ENCODE assay signal across 8 cellular contexts in the genomic region with DNA sequence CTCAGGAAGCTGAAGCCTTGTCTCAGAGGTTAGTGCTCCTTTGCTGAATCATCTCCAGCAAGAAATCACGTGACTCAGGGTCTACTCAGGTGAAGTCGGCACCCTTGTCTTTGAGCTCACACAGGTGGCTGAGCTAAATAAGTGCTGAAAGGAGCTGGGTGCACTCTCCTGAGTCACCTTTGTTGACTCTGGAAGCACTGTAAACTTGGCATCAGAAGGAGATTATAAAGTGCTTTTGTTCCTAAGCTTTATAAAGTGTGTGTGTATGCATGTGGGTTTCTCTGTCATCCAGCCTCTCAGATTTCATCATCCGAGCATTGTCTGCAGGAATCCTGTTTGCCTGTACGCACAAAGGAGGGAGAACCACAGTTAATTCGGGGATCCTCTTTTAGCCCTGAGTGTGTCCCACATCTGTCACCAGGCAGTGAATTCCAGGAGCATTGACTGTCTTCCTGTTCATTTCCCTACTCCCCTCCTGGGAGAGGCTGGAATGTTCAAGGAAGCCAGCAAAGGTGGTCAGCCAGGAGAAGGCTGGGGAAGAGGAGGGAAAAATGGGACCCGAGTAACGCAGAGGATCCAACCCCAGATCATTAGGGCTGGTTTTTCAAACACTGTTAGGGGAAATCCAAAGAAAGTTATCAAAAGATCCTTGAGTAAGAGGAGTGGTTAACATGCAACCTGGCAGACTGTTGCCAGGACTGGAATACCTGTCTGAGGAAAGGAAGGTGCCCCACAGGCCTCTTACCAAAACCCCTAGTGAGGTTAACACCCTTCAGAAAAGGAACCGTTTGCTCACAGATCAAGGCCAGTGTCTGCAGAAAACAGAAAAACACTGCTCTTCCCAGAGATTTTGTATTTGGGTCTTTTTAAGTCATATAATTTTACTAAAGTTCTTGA.
DNase-seq lines count a peak whose midpoint lies in the region; ATAC-seq, FAIRE-seq and TF ChIP-seq lines count a peak whose summit lies in the region.

No MANE protein-coding gene starts in this region.

- H3K4me2 ChIP-seq in HCT116 (ENCODE audit: low read length) = peak overlapping the region; percentile 70
- no peak overlapping the region for H3K4me2 ChIP-seq in mesendoderm (ENCODE audit: low read length)

- peaks cover 61 to 65% of the 10 kb centered on the region in 2 experiments for H3K4me1 ChIP-seq in HCT116 (ENCODE audit: control insufficient read depth in 1 of 2, insufficient read depth in 2 of 2, low read length in 2 of 2)
- peaks cover 2% of the 10 kb centered on the region for H3K4me1 ChIP-seq in mesendoderm (ENCODE audit: control insufficient read depth, low read depth, low read length)
- peaks cover 28% of the 10 kb centered on the region for H3K4me1 ChIP-seq in upper lobe of right lung

- POLR2A ChIA-PET in HCT116 (lab: Charles Lee) = interaction anchor here (0.8 to 5.2 kb wide), 8 partner anchors 10 to 157 kb away, joined by 3 to 45 read pairs (median 4); a partner anchor contains a TSS

- H2AK5ac ChIP-seq in mesendoderm (ENCODE audit: low read length) = no peak overlapping the region

- ATAC-seq in HCT116 (peak; percentile 86), upper lobe of right lung (peak; percentile 89)

- peak; percentile 49 for FAIRE-seq in RCC 7860 (lab: Jason Lieb, UNC)

- H4K20me1 ChIP-seq in HCT116 (ENCODE audit: insufficient read depth) = no peaks in the 10 kb centered on the region

- RAD21 ChIA-PET in HCT116 (lab: Charles Lee; ENCODE audit: low non-redundant PET in 1 of 2, low total read pairs in 2 of 2, uncharacterized antibody in 2 of 2, unreplicated experiment in 2 of 2) = interaction anchor here (0.7 to 1.1 kb wide), 5 partner anchors 10 to 60 kb away, joined by 4 to 5 read pairs (median 5); no protein-coding TSS in a partner anchor

- H3K79me1 ChIP-seq in mesendoderm (ENCODE audit: low read length) = no peaks in the 10 kb centered on the region

- CTCF ChIA-PET in HCT116 (lab: Charles Lee) = interaction anchor here (1.0 to 1.2 kb wide), 2 partner anchors 22 to 300 kb away, joined by 3 read pairs; no protein-coding TSS in a partner anchor

- H3K27ac ChIP-seq in HCT116 (ENCODE audit: low read depth, low read length) = peak overlapping the region; percentile 90
- H3K27ac ChIP-seq in mesendoderm (ENCODE audit: low read depth, low read length) = peak overlapping the region; percentile 0
- H3K27ac ChIP-seq in upper lobe of right lung = peak overlapping the region; percentile 53

- peak; percentile 45 for TF ChIP-seq RAD21 in HCT116 (IDR thresholded peaks at IDR 0.05; ENCODE audit: low read depth)

- no peaks in the 10 kb centered on the region for H3K79me2 ChIP-seq in HCT116 (ENCODE audit: insufficient read depth, low read length)
- H3K79me2 ChIP-seq in mesendoderm (ENCODE audit: control insufficient read depth, insufficient read depth, low read length) = no peaks in the 10 kb centered on the region

- no peak overlapping the region for H3K4ac ChIP-seq in mesendoderm (ENCODE audit: low read depth, low read length)

- peak overlapping the region; percentile 53 for H3K9ac ChIP-seq in HCT116 (ENCODE audit: low read length)
- no peak overlapping the region for H3K9ac ChIP-seq in mesendoderm (ENCODE audit: low read length)

- intact Hi-C loops in HCT116 (cut with micrococcal nuclease) = no loop called here
- intact Hi-C loops in upper lobe of right lung (cut with DNase I) = loop anchor here (10.0 kb wide), 1 partner anchor 73 kb away; no protein-coding TSS in a partner anchor

- peak overlapping the region; percentile 5 for H2BK120ac ChIP-seq in mesendoderm (ENCODE audit: low read depth, low read length)

- H2BK5ac ChIP-seq in mesendoderm (ENCODE audit: low read length) = no peak overlapping the region

- no peak overlapping the region for H3K56ac ChIP-seq in mesendoderm (ENCODE audit: low read length)

- WGBS in mesendoderm (ENCODE audit: extremely low coverage, insufficient coverage, low lambda C conversion rate) = no CpG with 5 or more reads among the region's 8 CpGs

- H4K8ac ChIP-seq in mesendoderm (ENCODE audit: low read depth, low read length) = no peak overlapping the region

- H2BK15ac ChIP-seq in mesendoderm (replicated peaks; ENCODE audit: low read depth) = no peak overlapping the region

- peak overlapping the region in 1 of 2 experiments; percentile 12; a peak in 3 of 4 replicates for H3K4me3 ChIP-seq in HCT116 (replicated peaks in 1 of 2; ENCODE audit: low read depth in 1 of 2, low read length in 2 of 2)
- H3K4me3 ChIP-seq in choroid plexus epithelial cell (ENCODE audit: low read depth, low read length) = no peak overlapping the region
- no peak overlapping the region for H3K4me3 ChIP-seq in mesendoderm (ENCODE audit: low read length)
- H3K4me3 ChIP-seq in upper lobe of right lung = no peak overlapping the region

- H3K23ac ChIP-seq in mesendoderm (ENCODE audit: low read length) = no peak overlapping the region

- H3K27me3 ChIP-seq in HCT116 (ENCODE audit: insufficient read depth, low read length) (no peaks in the 10 kb centered on the region), mesendoderm (ENCODE audit: insufficient read depth, low read length, poor library complexity) (no peaks in the 10 kb centered on the region), upper lobe of right lung (no peaks in the 10 kb centered on the region)

- H3K9me2 ChIP-seq in HCT116 (ENCODE audit: insufficient read depth) = no peaks in the 10 kb centered on the region

- H3K9me3 ChIP-seq in HCT116 (ENCODE audit: control insufficient read depth in 1 of 2, insufficient read depth in 1 of 2, low read depth in 1 of 2, low read length in 2 of 2) (no peaks in the 10 kb centered on the region), upper lobe of right lung (no peaks in the 10 kb centered on the region)

- no peak overlapping the region for H2AFZ ChIP-seq in HCT116 (ENCODE audit: low read depth, low read length, poor library complexity, severe bottlenecking)

- no peak overlapping the region for H3K18ac ChIP-seq in mesendoderm (ENCODE audit: low read length)

- no peak for TF ChIP-seq POLR2A in HCT116 (IDR thresholded peaks at IDR 0.05; ENCODE audit: borderline replicate concordance, extremely low read depth, insufficient read depth, insufficient read length)

- peak; percentile 76 for DNase-seq in AG20443 (ENCODE audit: low spot score)
- peak; percentile 95 for DNase-seq in HCT116 (ENCODE audit: low read depth, low spot score)
- peak; percentile 79 for DNase-seq in RCC 7860 (ENCODE audit: low spot score)
- peak; percentile 85 for DNase-seq in choroid plexus epithelial cell (ENCODE audit: low read depth)
- peak; percentile 84 for DNase-seq in mesendoderm
- no peak for DNase-seq in upper lobe of right lung
- DNase-seq in SK-N-DZ (ENCODE audit: low spot score) = no peak
- no peak for DNase-seq in effector CD8-positive, alpha-beta T cell (lab: John Stamatoyannopoulos, UW)

- H3K36me3 ChIP-seq in HCT116 (ENCODE audit: control insufficient read depth in 1 of 2, insufficient read depth in 2 of 2, low read length in 2 of 2) (no peaks in the 10 kb centered on the region), mesendoderm (ENCODE audit: control insufficient read depth, insufficient read depth, low read length) (no peaks in the 10 kb centered on the region), upper lobe of right lung (peaks cover 10% of the 10 kb centered on the region)

- TF ChIP-seq CTCF in HCT116 (IDR thresholded peaks at IDR 0.05 in 2 of 3, conservative IDR thresholded peaks at IDR 0.05 in 1 of 3; ENCODE audit: borderline replicate concordance in 1 of 3, insufficient read depth in 1 of 3, low read depth in 2 of 3, low read length in 2 of 3) = no peak
- TF ChIP-seq CTCF in choroid plexus epithelial cell (conservative IDR thresholded peaks at IDR 0.05; ENCODE audit: low read depth, low read length) = no peak
- TF ChIP-seq CTCF in upper lobe of right lung (IDR thresholded peaks at IDR 0.05) = no peak

- H4K5ac ChIP-seq in mesendoderm (ENCODE audit: low read length) = no peak overlapping the region

- TSS peak; percentile 8 for BruUV-seq in HCT116 (replicated peaks; lab: Mats Ljungman, UMichigan)

TF ChIP-seq in HCT116, 20 proteins besides CTCF, POLR2A, EP300 and RAD21 (continues in another document):
- TF ChIP-seq TCF7L2 (IDR thresholded peaks at IDR 0.05; ENCODE audit: borderline replicate concordance, extremely low read depth, insufficient read depth, insufficient read length) (peak; percentile 97), JUND (IDR thresholded peaks at IDR 0.05) (peak; percentile 92), ELF1 (IDR thresholded peaks at IDR 0.05; ENCODE audit: borderline replicate concordance, low read depth) (no peak; the same call in 1 of the 2 replicates), EZH2phosphoT487 (IDR thresholded peaks at IDR 0.05; ENCODE audit: borderline replicate concordance) (no peak), ZNF274 (IDR thresholded peaks at IDR 0.05; ENCODE audit: low read depth, low read length) (no peak), SP1 (IDR thresholded peaks at IDR 0.05; ENCODE audit: low read depth) (peak; percentile 95), FOSL1 (IDR thresholded peaks at IDR 0.05; ENCODE audit: low read depth) (peak; percentile 84), EZH2 (IDR thresholded peaks at IDR 0.05) (no peak), SRF (IDR thresholded peaks at IDR 0.05; ENCODE audit: low read depth) (peak; percentile 82), POLR2AphosphoS5 (IDR thresholded peaks at IDR 0.05; ENCODE audit: low read depth, low read length) (peak; percentile 64)
- TF ChIP-seq, protein P1, sequence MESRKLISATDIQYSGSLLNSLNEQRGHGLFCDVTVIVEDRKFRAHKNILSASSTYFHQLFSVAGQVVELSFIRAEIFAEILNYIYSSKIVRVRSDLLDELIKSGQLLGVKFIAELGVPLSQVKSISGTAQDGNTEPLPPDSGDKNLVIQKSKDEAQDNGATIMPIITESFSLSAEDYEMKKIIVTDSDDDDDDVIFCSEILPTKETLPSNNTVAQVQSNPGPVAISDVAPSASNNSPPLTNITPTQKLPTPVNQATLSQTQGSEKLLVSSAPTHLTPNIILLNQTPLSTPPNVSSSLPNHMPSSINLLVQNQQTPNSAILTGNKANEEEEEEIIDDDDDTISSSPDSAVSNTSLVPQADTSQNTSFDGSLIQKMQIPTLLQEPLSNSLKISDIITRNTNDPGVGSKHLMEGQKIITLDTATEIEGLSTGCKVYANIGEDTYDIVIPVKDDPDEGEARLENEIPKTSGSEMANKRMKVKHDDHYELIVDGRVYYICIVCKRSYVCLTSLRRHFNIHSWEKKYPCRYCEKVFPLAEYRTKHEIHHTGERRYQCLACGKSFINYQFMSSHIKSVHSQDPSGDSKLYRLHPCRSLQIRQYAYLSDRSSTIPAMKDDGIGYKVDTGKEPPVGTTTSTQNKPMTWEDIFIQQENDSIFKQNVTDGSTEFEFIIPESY (IDR thresholded peaks at IDR 0.05; ENCODE audit: extremely low read depth, insufficient replicate concordance, low read length) = no peak
- TF ChIP-seq, protein P2, sequence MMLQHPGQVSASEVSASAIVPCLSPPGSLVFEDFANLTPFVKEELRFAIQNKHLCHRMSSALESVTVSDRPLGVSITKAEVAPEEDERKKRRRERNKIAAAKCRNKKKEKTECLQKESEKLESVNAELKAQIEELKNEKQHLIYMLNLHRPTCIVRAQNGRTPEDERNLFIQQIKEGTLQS (IDR thresholded peaks at IDR 0.05) = peak; percentile 85

Comparison
In these comparisons a context has a peak if more than half of its experiments do, and no peak if none do; other contexts are left out.
1. DNase-seq: peak in AG20443 (single experiment), HCT116 (single experiment), RCC 7860 (single experiment), choroid plexus epithelial cell (single experiment) and mesendoderm (single experiment); none in upper lobe of right lung (single experiment), SK-N-DZ (single experiment) and effector CD8-positive, alpha-beta T cell (single experiment).
2. H3K27ac ChIP-seq: peak in every context shown above with its lines; median percentile 90 in HCT116; 53 in upper lobe of right lung; 0 in mesendoderm.